18 cellular contexts compared by ENCODE assay signal in genomic region chr2:231721641-231722310, GRCh38. TPM values are rescaled to one million over a fixed set of nuclear protein-coding genes. Genes with fewer than 3 reads are reported as not detected.
DNase-seq lines count a peak whose midpoint lies in the region; ATAC-seq and TF ChIP-seq lines count a peak whose summit lies in the region.
"Had no signal": no experiment of that assay in that cellular context is flagged by ENCODE, and none has a peak within 500 bp of the region (broad histone marks: within the 10 kb centered on the region; RNA-seq: fewer than 3 reads in every experiment).

No MANE protein-coding gene starts in this region.

- TF ChIP-seq EP300 in sigmoid colon (IDR thresholded peaks at IDR 0.05) = no peak

- TF ChIP-seq CTCF in adrenal gland (IDR thresholded peaks at IDR 0.05) (no peak), sigmoid colon (IDR thresholded peaks at IDR 0.05) (no peak)

- intact Hi-C loops in adrenal gland (cut with DNase I) (no loop called here), sigmoid colon (cut with DNase I) (no loop called here)

- ATAC-seq in HG02852 (IDR thresholded peaks at IDR 0.05; ENCODE audit: unreplicated experiment) = no peak
- ATAC-seq in GM21381 (IDR thresholded peaks at IDR 0.05; ENCODE audit: unreplicated experiment) = no peak
- ATAC-seq in SK-N-SH treated with all-trans-retinoic acid at 6 μM for 48 hours = no peak

- peaks cover 7 to 12% of the 10 kb centered on the region in 2 donors for H3K4me1 ChIP-seq in adrenal gland (replicated peaks in 1 of 2)
- no peaks in the 10 kb centered on the region for H3K4me1 ChIP-seq in sigmoid colon
- H3K4me1 ChIP-seq: Peyer's patch had no signal

- 72 to 83% (median 78%) methylated on average over 5 to 6 of the region's 6 CpGs for WGBS in adrenal gland, 4 donors
- 84 to 89% methylated on average over 6 of the region's 6 CpGs for WGBS in sigmoid colon, 2 donors

- no peak overlapping the region for H3K27ac ChIP-seq in adrenal gland
- H3K27ac ChIP-seq in sigmoid colon = no peak overlapping the region
- H3K27ac ChIP-seq: 22Rv1, Peyer's patch had no signal

- H3K36me3 ChIP-seq in adrenal gland (replicated peaks in 1 of 2) = no peaks in the 10 kb centered on the region
- H3K36me3 ChIP-seq in sigmoid colon = no peaks in the 10 kb centered on the region
- H3K36me3 ChIP-seq: BE2C, Peyer's patch had no signal

- TF ChIP-seq POLR2A in adrenal gland (IDR thresholded peaks at IDR 0.05) = no peak
- no peak for TF ChIP-seq POLR2A in sigmoid colon (IDR thresholded peaks at IDR 0.05)

- H3K4me3 ChIP-seq in adrenal gland = no peak overlapping the region
- no peak overlapping the region for H3K4me3 ChIP-seq in sigmoid colon
- H3K4me3 ChIP-seq: Peyer's patch had no signal

- H3K27me3 ChIP-seq in adrenal gland = no peaks in the 10 kb centered on the region
- no peaks in the 10 kb centered on the region for H3K27me3 ChIP-seq in sigmoid colon
- H3K27me3 ChIP-seq: BE2C, Peyer's patch had no signal

- peak; percentile 15 for DNase-seq in DMS 273 (lab: John Stamatoyannopoulos, UW; ENCODE audit: unreplicated experiment)
- DNase-seq in DMS 273 treated with DMSO at 0.1 percent for 48 hours (lab: John Stamatoyannopoulos, UW) = no peak
- DNase-seq in adrenal gland = peak in 5 of 7 donors; percentile 26 to 62 (median 28)
- DNase-seq in islet precursor cell = peak; percentile 50
- peak; percentile 20 for DNase-seq in sigmoid colon
- DNase-seq: BE2C; CD4-positive, alpha-beta memory T cell; H9; NCI-H1105; NCI-H1694; NCI-H2107; NCI-H510A; Peyer's patch; SW 1271 had no signal

- H3K9me3 ChIP-seq in adrenal gland (replicated peaks in 1 of 3) = no peaks in the 10 kb centered on the region
- no peaks in the 10 kb centered on the region for H3K9me3 ChIP-seq in sigmoid colon
- H3K9me3 ChIP-seq: BE2C, Peyer's patch had no signal

TF ChIP-seq in SK-N-SH treated with all-trans-retinoic acid at 6 μM for 48 hours, 23 proteins besides CTCF, POLR2A, EP300 and RAD21:
- TF ChIP-seq ZNF565 (CRISPR knock-in tag; conservative IDR thresholded peaks at IDR 0.05; ENCODE audit: low read depth) (no peak), PPARA (CRISPR knock-in tag; IDR thresholded peaks at IDR 0.05; ENCODE audit: borderline replicate concordance) (no peak), ZC3H10 (CRISPR knock-in tag; IDR thresholded peaks at IDR 0.05) (no peak)

RNA-seq across cellular contexts. Expression of gene PTMA, which starts 13.5 kb away (rescaled TPM):
- total RNA-seq in adrenal gland (100 to 1,000 TPM; 346 to 719 (median 451) TPM), sigmoid colon (1,000 to 10,000 TPM in 2 of 4 donors, 100 to 1,000 TPM in 2; 807 to 1,142 (median 1,007) TPM)
- polyA plus RNA-seq in adrenal gland (1,000 to 10,000 TPM; 1,074 to 1,198 (median 1,079) TPM), sigmoid colon (1,000 to 10,000 TPM; 1,787 to 2,683 (median 1,800) TPM)

RNA-seq across cellular contexts. Expression of gene PDE6D, which starts 59.3 kb away (rescaled TPM):
- total RNA-seq in adrenal gland (10 to 100 TPM; 33.0 to 65.3 (median 43.1) TPM), sigmoid colon (10 to 100 TPM; 19.9 to 44.9 (median 26.3) TPM)
- polyA plus RNA-seq in adrenal gland (10 to 100 TPM; 27.5 to 47.2 (median 40.5) TPM), sigmoid colon (10 to 100 TPM; 23.1 to 28.9 (median 24.6) TPM)
